In the genomic region with DNA sequence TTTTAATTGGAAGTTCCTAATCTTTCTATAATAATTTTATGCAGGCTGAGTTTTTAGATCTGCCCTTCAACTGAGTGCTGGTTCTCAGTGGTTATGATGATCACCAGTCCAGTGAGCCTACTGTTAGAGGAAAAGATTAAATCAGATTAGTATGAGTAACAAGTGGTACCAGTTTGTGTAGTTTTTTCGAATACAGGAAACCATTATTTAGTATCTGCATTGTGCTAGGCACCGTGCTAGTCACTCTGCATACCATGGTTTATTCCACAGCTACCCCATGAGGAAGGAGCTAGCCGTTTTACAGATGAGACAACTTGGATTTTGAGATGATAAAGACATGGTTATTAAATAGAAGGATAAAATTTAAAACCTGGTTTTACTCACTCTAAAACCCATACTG, we compare ENCODE assay signal across 33 cellular contexts. TPM values are rescaled to one million over a fixed set of nuclear protein-coding genes. Genes with fewer than 3 reads are reported as not detected.
"Had no signal": no experiment of that assay in that cellular context is flagged by ENCODE, and none has a peak within 500 bp of the region (broad histone marks: within the 10 kb centered on the region; RNA-seq: fewer than 3 reads in every experiment).

No MANE protein-coding gene starts in this region.

- H3K9me3 ChIP-seq: MG63 had no signal

- DNase-seq: Karpas-422, KBM-7, KG1, MG63, MM.1S, NCI-H1048, NCI-H1092, NCI-H1092 treated with DMSO at 0.1 percent for 48 hours, NCI-H1105, NCI-H1105 treated with DMSO at 0.1 percent for 48 hours, NCI-H1417, NCI-H1417 treated with DMSO at 0.1 percent for 48 hours, NCI-H1436, NCI-H1436 treated with DMSO at 0.1 percent for 48 hours, NCI-H146, NCI-H1694, NCI-H1694 treated with DMSO at 0.1 percent for 48 hours, NCI-H187, NCI-H187 treated with DMSO at 0.1 percent for 48 hours, NCI-H1930, NCI-H2029, NCI-H2029 treated with DMSO at 0.1 percent for 48 hours, NCI-H2081, NCI-H2081 treated with DMSO at 0.1 percent for 48 hours, NCI-H2107, NCI-H2171, NCI-H2171 treated with DMSO at 0.1 percent for 48 hours, NCI-H2227 treated with DMSO at 0.1 percent for 48 hours, NCI-H226, NCI-H345, NCI-H446, NCI-H446 treated with DMSO at 0.1 percent for 48 hours had no signal

RNA-seq across cellular contexts. Expression of a gene that starts 25.5 kb away (rescaled TPM):
- total RNA-seq: MCF 10A had no signal
